7 cellular contexts compared by ENCODE assay signal in the genomic region with DNA sequence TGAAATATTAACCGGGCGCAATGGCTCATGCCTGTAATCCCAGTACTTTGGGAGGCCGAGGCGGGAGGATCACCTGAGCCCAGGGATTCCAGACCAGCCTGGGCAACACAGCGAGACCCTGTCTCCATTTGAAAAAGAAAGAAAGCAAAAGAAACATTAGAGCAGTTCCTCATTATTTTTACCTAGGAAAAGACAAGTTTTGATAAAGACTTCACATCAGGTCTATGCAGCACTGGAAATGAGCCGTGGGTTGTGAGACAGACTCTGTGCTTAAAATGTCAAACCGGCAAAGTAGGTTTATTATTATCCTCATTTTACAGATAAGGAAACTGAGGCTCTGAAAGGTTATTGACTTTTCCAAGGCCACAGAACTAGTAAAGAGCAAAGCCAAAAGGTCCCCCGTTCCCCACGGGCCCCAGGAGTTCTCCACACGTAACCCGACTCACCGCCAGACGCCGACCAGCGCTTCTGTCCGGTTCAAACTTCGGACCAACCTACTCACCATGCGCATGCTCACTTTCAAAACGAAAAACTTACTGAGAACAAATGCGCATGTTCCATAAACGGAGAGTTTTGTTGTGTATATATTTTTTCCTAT. TPM values are rescaled to one million over a fixed set of nuclear protein-coding genes. Genes with fewer than 3 reads are reported as not detected.
DNase-seq lines count a peak whose midpoint lies in the region; ATAC-seq and TF ChIP-seq lines count a peak whose summit lies in the region.

No MANE protein-coding gene starts in this region.

- intact Hi-C loops in heart right ventricle (cut with DNase I) (no loop called here), sciatic nerve (cut with DNase I) (no loop called here)

- peaks cover 0 to 50% (median 4%) of the 10 kb centered on the region in 9 donors for H3K36me3 ChIP-seq in heart right ventricle

- DNase-seq in activated T-cell treated with anti-CD3 and anti-CD28 coated beads, Interleukin-2, amount 50 U/mL, for 4 hours = no peak
- no peak for DNase-seq in heart right ventricle
- peak; percentile 77 for DNase-seq in sciatic nerve (ENCODE audit: low spot score)
- DNase-seq in H4 (ENCODE audit: low spot score) = no peak
- DNase-seq in NCI-H748 (lab: John Stamatoyannopoulos, UW; ENCODE audit: unreplicated experiment) = no peak

- 12% methylated on average over 21 of the region's 21 CpGs for WGBS in heart right ventricle, 2 donors

- H3K4me1 Mint-ChIP-seq in activated T-cell treated with anti-CD3 and anti-CD28 coated beads, Interleukin-2, amount 50 U/mL, for 4 hours (ENCODE audit: low read depth) = peaks cover 50% of the 10 kb centered on the region

- H3K36me3 Mint-ChIP-seq in activated T-cell treated with anti-CD3 and anti-CD28 coated beads, Interleukin-2, amount 50 U/mL, for 4 hours (ENCODE audit: insufficient read depth) = peaks cover 13% of the 10 kb centered on the region

- peak overlapping the region in 9 of 10 donors; percentile 67 to 96 (median 89) for H3K27ac ChIP-seq in heart right ventricle

- H3K27me3 ChIP-seq in heart right ventricle = no peaks in the 10 kb centered on the region

- no peaks in the 10 kb centered on the region for H3K27me3 Mint-ChIP-seq in activated T-cell treated with anti-CD3 and anti-CD28 coated beads, Interleukin-2, amount 50 U/mL, for 4 hours (ENCODE audit: low read depth)

- TF ChIP-seq CTCF in heart right ventricle (IDR thresholded peaks at IDR 0.05) = no peak

- peaks cover 5 to 41% (median 19%) of the 10 kb centered on the region in 9 donors for H3K4me1 ChIP-seq in heart right ventricle

- peak overlapping the region; percentile 98 for H3K4me3 Mint-ChIP-seq in activated T-cell treated with anti-CD3 and anti-CD28 coated beads, Interleukin-2, amount 50 U/mL, for 4 hours

- peak; percentile 52 for ATAC-seq in GM19455 (IDR thresholded peaks at IDR 0.05; ENCODE audit: unreplicated experiment)
- ATAC-seq in HG03139 (IDR thresholded peaks at IDR 0.05; ENCODE audit: unreplicated experiment) = peak; percentile 52
- ATAC-seq in activated T-cell treated with anti-CD3 and anti-CD28 coated beads, Interleukin-2, amount 50 U/mL, for 4 hours = no peak
- peak; percentile 58 to 75 (median 70) for ATAC-seq in heart right ventricle
- ATAC-seq in sciatic nerve = peak; percentile 81

- no peaks in the 10 kb centered on the region for H3K9me3 ChIP-seq in heart right ventricle

- H3K4me3 ChIP-seq in heart right ventricle = peak overlapping the region; percentile 82 to 98 (median 94)

- H3K9me3 Mint-ChIP-seq in activated T-cell treated with anti-CD3 and anti-CD28 coated beads, Interleukin-2, amount 50 U/mL, for 4 hours = no peaks in the 10 kb centered on the region

RNA-seq across cellular contexts. Expression of a gene that starts 0.4 kb away (rescaled TPM):
- 1 to 10 TPM; 6.5 to 9.6 (median 8.0) TPM for total RNA-seq in activated T-cell treated with anti-CD3 and anti-CD28 coated beads, Interleukin-2, amount 50 U/mL, for 4 hours
- total RNA-seq in heart right ventricle (10 to 100 TPM in 1 of 10 donors, 1 to 10 TPM in 9; 4.0 to 10.1 (median 6.6) TPM), sciatic nerve (12.6 TPM)
- polyA plus RNA-seq in heart right ventricle = 10 to 100 TPM in 1 of 2 donors, 1 to 10 TPM in 1; 4.1 to 10.4 TPM
- 6.7 and 11.9 TPM in 2 replicates for total RNA-seq in H4 (2014; rRNA removed; shearing (Covaris generic))

RNA-seq across cellular contexts. Expression of a gene that starts 0.6 kb away (rescaled TPM):
- 10 to 100 TPM; 45.3 to 50.1 (median 49.6) TPM for total RNA-seq in activated T-cell treated with anti-CD3 and anti-CD28 coated beads, Interleukin-2, amount 50 U/mL, for 4 hours
- total RNA-seq in heart right ventricle (10 to 100 TPM; 19.6 to 30.4 (median 25.6) TPM), sciatic nerve (56.2 TPM)
- 10 to 100 TPM in 1 of 2 donors, 1 to 10 TPM in 1; 5.1 to 11.2 TPM for polyA plus RNA-seq in heart right ventricle
- 25.1 and 27.1 TPM in 2 replicates for total RNA-seq in H4 (2014; rRNA removed; shearing (Covaris generic))

Comparison
In these comparisons a context has a peak if more than half of its experiments do, and no peak if none do; other contexts are left out.
1. ATAC-seq: peak in GM19455 (single experiment), HG03139 (single experiment), heart right ventricle (8 of 8) and sciatic nerve (single experiment); none in activated T-cell treated with anti-CD3 and anti-CD28 coated beads, Interleukin-2, amount 50 U/mL, for 4 hours (0 of 2).